23 cellular contexts compared by ENCODE assay signal in genomic region chr12:132336451-132337413, GRCh38. TPM values are rescaled to one million over a fixed set of nuclear protein-coding genes. Genes with fewer than 3 reads are reported as not detected.
"Had no signal": no experiment of that assay in that cellular context is flagged by ENCODE, and none has a peak within 500 bp of the region (broad histone marks: within the 10 kb centered on the region; RNA-seq: fewer than 3 reads in every experiment).

No MANE protein-coding gene starts in this region.

- H3K4me3 ChIP-seq: gastrocnemius medialis, heart right ventricle, lung, mucosa of descending colon, prostate gland, sigmoid colon, testis, tibial artery had no signal

- DNase-seq: effector CD8-positive, alpha-beta T cell; endodermal cell; foreskin fibroblast; gastrocnemius medialis; glutamatergic neuron; heart right ventricle; mucosa of descending colon; naive B cell; sigmoid colon; stimulated activated CD4-positive, alpha-beta T cell treated with anti-CD3 and anti-CD28 coated beads, Interleukin-2, amount 100 ng/mL, for 24 hours; stimulated activated CD4-positive, alpha-beta T cell treated with anti-CD3 and anti-CD28 coated beads, Interleukin-4, amount 100 ng/mL, for 24 hours; stimulated activated naive CD8-positive, alpha-beta T cell treated with anti-CD3 and anti-CD28 coated beads, Interleukin-15, Interleukin-2, amounts not matched to agents 100 U/mL and 50 U/mL, for 24 hours; testis; tibial artery had no signal

- ATAC-seq: esophagus mucosa; gastrocnemius medialis; heart right ventricle; left lobe of liver; mucosa of descending colon; right cardiac atrium; stimulated activated effector memory CD8-positive, alpha-beta T cell treated with anti-CD3 and anti-CD28 coated beads, Interleukin-12 subunit alpha, Interleukin-12 subunit beta, amount 100 ng/mL, for 72 hours; stimulated activated naive CD8-positive, alpha-beta T cell treated with anti-CD3 and anti-CD28 coated beads, Interleukin-15, Interleukin-2, amounts not matched to agents 100 U/mL and 50 U/mL, for 24 hours had no signal

- H3K9me3 ChIP-seq: gastrocnemius medialis, mucosa of descending colon, prostate gland, sigmoid colon, testis, tibial artery had no signal

- H3K4me1 ChIP-seq: gastrocnemius medialis, heart right ventricle, prostate gland, sigmoid colon, testis, tibial artery had no signal

- H3K27me3 ChIP-seq: testis had no signal

- H3K36me3 ChIP-seq: gastrocnemius medialis, heart right ventricle, prostate gland, sigmoid colon, tibial artery had no signal

- H3K27ac ChIP-seq: epithelial cell of prostate, gastrocnemius medialis, heart right ventricle, prostate gland, sigmoid colon, testis, tibial artery had no signal

RNA-seq across cellular contexts. Expression of gene GALNT9, which starts 7.3 kb away (rescaled TPM):
- total RNA-seq: esophagus mucosa; gastrocnemius medialis; left lobe of liver; natural killer cell treated with Interleukin-12 subunit alpha and Interleukin-12 subunit beta and Interleukin-15 and Interleukin-18, amount 100 ng/mL, for 72 hours; osteocyte had no signal
